16 cellular contexts compared by ENCODE assay signal in the genomic region with DNA sequence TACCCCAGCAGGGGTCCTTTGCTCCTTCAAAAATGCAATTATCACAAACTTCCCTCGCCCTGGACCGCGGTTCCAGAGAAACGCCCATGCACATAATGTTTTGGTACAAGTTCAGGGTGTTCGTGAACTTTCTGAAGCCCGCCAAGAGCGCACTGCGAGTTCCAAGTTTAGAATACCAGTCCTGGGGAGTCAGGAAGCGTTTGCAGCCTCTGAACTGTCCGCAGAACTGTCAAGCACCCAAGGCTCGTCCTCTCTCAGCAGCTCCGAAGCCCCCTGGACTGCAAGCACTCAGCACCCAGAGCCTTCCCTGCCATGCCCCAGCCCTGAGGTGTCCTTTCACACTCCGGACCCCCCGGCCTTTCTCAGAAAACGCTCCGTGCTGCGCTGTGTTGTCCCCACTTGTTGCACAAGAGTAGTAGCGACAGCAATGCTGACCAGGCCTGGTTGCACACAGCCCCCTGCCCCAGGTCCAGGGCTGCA. TPM values are rescaled to one million over a fixed set of nuclear protein-coding genes. Genes with fewer than 3 reads are reported as not detected.
DNase-seq lines count a peak whose midpoint lies in the region; ATAC-seq and TF ChIP-seq lines count a peak whose summit lies in the region.
"Had no signal": no experiment of that assay in that cellular context is flagged by ENCODE, and none has a peak within 500 bp of the region (broad histone marks: within the 10 kb centered on the region; RNA-seq: fewer than 3 reads in every experiment).

No MANE protein-coding gene starts in this region.

- H3K27ac Mint-ChIP-seq in activated CD8-positive, alpha-beta T cell treated with anti-CD3 and anti-CD28 coated beads for 36 hours = no peak overlapping the region
- H3K27ac Mint-ChIP-seq: activated naive CD8-positive, alpha-beta T cell treated with anti-CD3 and anti-CD28 coated beads for 36 hours; WTC11 had no signal

- no peaks in the 10 kb centered on the region for H4K20me1 ChIP-seq in IMR-90 (ENCODE audit: insufficient read depth, low read length)

- CTCF ChIA-PET in IMR-90 (lab: Yijun Ruan, JAX) = interaction anchor here (0.6 kb wide), 1 partner anchor 9 kb away, joined by 3 read pairs; no protein-coding TSS in a partner anchor
- CTCF ChIA-PET in activated CD8-positive, alpha-beta T cell treated with anti-CD3 and anti-CD28 coated beads for 36 hours (lab: Charles Lee) = interaction anchor here (0.9 to 2.1 kb wide), 2 partner anchors 68 to 75 kb away, joined by 4 to 8 read pairs; no protein-coding TSS in a partner anchor

- H3K27me3 ChIP-seq in IMR-90 (ENCODE audit: control insufficient read depth, insufficient read depth, low read length) (no peaks in the 10 kb centered on the region), mucosa of rectum (ENCODE audit: control insufficient read depth in 2 of 2, insufficient read depth in 2 of 2, low read length in 2 of 2) (no peaks in the 10 kb centered on the region), suprapubic skin (no peaks in the 10 kb centered on the region), thyroid gland (no peaks in the 10 kb centered on the region)
- H3K27me3 ChIP-seq: SJSA1 had no signal

- TF ChIP-seq CTCF in IMR-90 (conservative IDR thresholded peaks at IDR 0.05; ENCODE audit: low read depth, low read length) (no peak), coronary artery (IDR thresholded peaks at IDR 0.05) (no peak), suprapubic skin (IDR thresholded peaks at IDR 0.05) (no peak), thyroid gland (IDR thresholded peaks at IDR 0.05) (no peak)
- TF ChIP-seq CTCF in activated CD8-positive, alpha-beta T cell treated with anti-CD3 and anti-CD28 coated beads for 36 hours (IDR thresholded peaks at IDR 0.05) = no peak

- H2BK120ac ChIP-seq in IMR-90 (ENCODE audit: low read depth, low read length) = no peak overlapping the region

- no peak overlapping the region for H3K23ac ChIP-seq in IMR-90 (ENCODE audit: low read depth, low read length)

- H3K56ac ChIP-seq in IMR-90 (ENCODE audit: extremely low read depth, insufficient read depth, low read length) = no peak overlapping the region

- H3K79me1 ChIP-seq in IMR-90 (ENCODE audit: low read depth in 1 of 2, low read length in 2 of 2) = no peaks in the 10 kb centered on the region

- TF ChIP-seq EP300 in suprapubic skin (IDR thresholded peaks at IDR 0.05) = no peak

- H3K4me1 Mint-ChIP-seq in activated CD8-positive, alpha-beta T cell treated with anti-CD3 and anti-CD28 coated beads for 36 hours (ENCODE audit: low read depth) = peaks cover 31% of the 10 kb centered on the region

- no peak overlapping the region; the same call in 1 of the 2 replicates for H4K91ac ChIP-seq in IMR-90 (ENCODE audit: insufficient read depth, low read depth, low read length)

- H2AFZ ChIP-seq in IMR-90 (replicated peaks; ENCODE audit: low read length, poor library complexity) = no peak overlapping the region

- POLR2A ChIA-PET in IMR-90 (lab: Charles Lee; ENCODE audit: unreplicated experiment) = no interaction called here
- POLR2A ChIA-PET in activated CD8-positive, alpha-beta T cell treated with anti-CD3 and anti-CD28 coated beads for 36 hours (lab: Charles Lee) = no interaction called here

- no peak overlapping the region for H3K4me2 ChIP-seq in IMR-90 (ENCODE audit: low read depth, low read length)

- peaks cover 26% of the 10 kb centered on the region for H3K4me1 ChIP-seq in IMR-90 (ENCODE audit: control insufficient read depth, insufficient read depth, low read length)
- peaks cover 26 to 47% of the 10 kb centered on the region in 2 donors for H3K4me1 ChIP-seq in mucosa of rectum (ENCODE audit: control insufficient read depth in 2 of 2, insufficient read depth in 2 of 2, low read length in 2 of 2)
- peaks cover 52% of the 10 kb centered on the region for H3K4me1 ChIP-seq in suprapubic skin
- peaks cover 14 to 35% of the 10 kb centered on the region in 2 donors for H3K4me1 ChIP-seq in thyroid gland

- no peak for TF ChIP-seq RAD21 in IMR-90 (IDR thresholded peaks at IDR 0.05; ENCODE audit: low read length)

- H2BK20ac ChIP-seq in IMR-90 (ENCODE audit: low read depth, low read length) = no peak overlapping the region

- DNase-seq in IMR-90 = no peak
- no peak for DNase-seq in coronary artery (ENCODE audit: low spot score)
- DNase-seq in suprapubic skin (ENCODE audit: low spot score in 2 of 2) = peak; percentile 62 to 76
- DNase-seq in islet precursor cell = no peak
- DNase-seq in activated CD8-positive, alpha-beta T cell treated with anti-CD3 and anti-CD28 coated beads for 36 hours = no peak
- DNase-seq in thyroid gland = no peak
- DNase-seq: activated naive CD8-positive, alpha-beta T cell treated with anti-CD3 and anti-CD28 coated beads for 36 hours; AML-193; retina; stimulated activated naive CD4-positive, alpha-beta T cell treated with Interleukin-2 at 50 U/mL for 16 hours had no signal

- dilution Hi-C loops in IMR-90 (cut with HindIII; ENCODE audit: low sequenced_read_pairs, unreplicated experiment) = no loop called here

- WGBS in IMR-90 (ENCODE audit: extremely low coverage in 2 of 2, insufficient read length in 1 of 2), 2 experiments = 76% methylated on average over 9 of the region's 18 CpGs; no CpG with 5 or more reads in 1 of the 2 experiments
- 93% methylated on average over 18 of the region's 18 CpGs for WGBS in suprapubic skin
- WGBS in thyroid gland, 2 donors = 85 to 88% methylated on average over 18 of the region's 18 CpGs

- intact Hi-C loops in IMR-90 (cut with micrococcal nuclease) = no loop called here
- intact Hi-C loops in activated CD8-positive, alpha-beta T cell treated with anti-CD3 and anti-CD28 coated beads for 36 hours (cut with micrococcal nuclease) = no loop called here
- intact Hi-C loops in thyroid gland (cut with DNase I) = no loop called here

- H3K9me3 Mint-ChIP-seq in activated CD8-positive, alpha-beta T cell treated with anti-CD3 and anti-CD28 coated beads for 36 hours = no peaks in the 10 kb centered on the region
- H3K9me3 Mint-ChIP-seq: activated naive CD8-positive, alpha-beta T cell treated with anti-CD3 and anti-CD28 coated beads for 36 hours; WTC11 had no signal

- H3K27ac ChIP-seq in IMR-90 (ENCODE audit: insufficient read depth, low read length) (no peak overlapping the region), coronary artery (peak overlapping the region in 1 of 2 donors; percentile 85), mucosa of rectum (ENCODE audit: low read depth in 2 of 2, low read length in 2 of 2) (peak overlapping the region; percentile 33 to 68), suprapubic skin (peak overlapping the region; percentile 52), thyroid gland (no peak overlapping the region)
- H3K27ac ChIP-seq: SJSA1 had no signal

- no peak overlapping the region for H3K14ac ChIP-seq in IMR-90 (replicated peaks; ENCODE audit: low read depth, low read length)

- no peak overlapping the region for H2AK9ac ChIP-seq in IMR-90 (replicated peaks; ENCODE audit: low read depth, low read length, poor library complexity)

- peak overlapping the region; percentile 34; the same call in 1 of the 2 replicates for H2AK5ac ChIP-seq in IMR-90 (ENCODE audit: low read depth, low read length)

- H3K9ac ChIP-seq in IMR-90 (ENCODE audit: low read depth, low read length) (no peak overlapping the region), mucosa of rectum (ENCODE audit: low read depth in 1 of 2, low read length in 2 of 2) (peak overlapping the region in 1 of 2 donors; percentile 15)

- H3K9me1 ChIP-seq in IMR-90 (ENCODE audit: insufficient read depth, low read length) = no peaks in the 10 kb centered on the region; the same call in 1 of the 2 replicates

- no peak overlapping the region for H4K8ac ChIP-seq in IMR-90 (ENCODE audit: low read depth in 2 of 2, low read length in 2 of 2)

- no peaks in the 10 kb centered on the region for H3K36me3 ChIP-seq in IMR-90 (ENCODE audit: control insufficient read depth, insufficient read depth, low read length)
- no peaks in the 10 kb centered on the region for H3K36me3 ChIP-seq in mucosa of rectum (ENCODE audit: control insufficient read depth in 2 of 2, insufficient read depth in 2 of 2, low read length in 2 of 2)
- H3K36me3 ChIP-seq in suprapubic skin = no peaks in the 10 kb centered on the region
- H3K36me3 ChIP-seq in thyroid gland = no peaks in the 10 kb centered on the region
- H3K36me3 ChIP-seq: SJSA1 had no signal

- TF ChIP-seq POLR2A in IMR-90 (IDR thresholded peaks at IDR 0.05; ENCODE audit: low read depth, low read length) (no peak), suprapubic skin (IDR thresholded peaks at IDR 0.05) (no peak), thyroid gland (IDR thresholded peaks at IDR 0.05) (no peak)

- no peaks in the 10 kb centered on the region for H3K9me3 ChIP-seq in IMR-90 (ENCODE audit: control insufficient read depth, insufficient read depth, low read length)
- no peaks in the 10 kb centered on the region for H3K9me3 ChIP-seq in mucosa of rectum (ENCODE audit: control insufficient read depth in 2 of 2, low read length in 2 of 2)
- H3K9me3 ChIP-seq in suprapubic skin = no peaks in the 10 kb centered on the region
- no peaks in the 10 kb centered on the region for H3K9me3 ChIP-seq in thyroid gland
- H3K9me3 ChIP-seq: SJSA1 had no signal

- no peak overlapping the region for H2BK5ac ChIP-seq in IMR-90 (ENCODE audit: low read depth, low read length, poor library complexity, severe bottlenecking)

- H3K4me3 Mint-ChIP-seq in activated CD8-positive, alpha-beta T cell treated with anti-CD3 and anti-CD28 coated beads for 36 hours = no peak overlapping the region
- H3K4me3 Mint-ChIP-seq: activated naive CD8-positive, alpha-beta T cell treated with anti-CD3 and anti-CD28 coated beads for 36 hours; WTC11 had no signal

- in situ Hi-C loops in IMR-90 (cut with MboI; ENCODE audit: low sequenced_read_pairs) = no loop called here

- H3K36me3 Mint-ChIP-seq in activated CD8-positive, alpha-beta T cell treated with anti-CD3 and anti-CD28 coated beads for 36 hours (ENCODE audit: low read depth) = no peaks in the 10 kb centered on the region
- H3K36me3 Mint-ChIP-seq: activated naive CD8-positive, alpha-beta T cell treated with anti-CD3 and anti-CD28 coated beads for 36 hours; WTC11 had no signal

- no peak for ATAC-seq in IMR-90 (ENCODE audit: low read depth)
- no peak for ATAC-seq in activated CD8-positive, alpha-beta T cell treated with anti-CD3 and anti-CD28 coated beads for 36 hours
- ATAC-seq: WTC11 had no signal

- H3K27me3 Mint-ChIP-seq in activated CD8-positive, alpha-beta T cell treated with anti-CD3 and anti-CD28 coated beads for 36 hours = no peaks in the 10 kb centered on the region
- H3K27me3 Mint-ChIP-seq: activated naive CD8-positive, alpha-beta T cell treated with anti-CD3 and anti-CD28 coated beads for 36 hours had no signal

- no peak overlapping the region for H4K5ac ChIP-seq in IMR-90 (ENCODE audit: low read depth, low read length)

- H2BK15ac ChIP-seq in IMR-90 (ENCODE audit: low read depth, low read length) = no peak overlapping the region

- H3K18ac ChIP-seq in IMR-90 (ENCODE audit: low read depth, low read length) = no peak overlapping the region

- H3K4me3 ChIP-seq in IMR-90 (ENCODE audit: insufficient read depth, low read depth, low read length) (no peak overlapping the region), coronary artery (peak overlapping the region; percentile 49), mucosa of rectum (ENCODE audit: low read length in 2 of 2) (no peak overlapping the region), suprapubic skin (no peak overlapping the region), thyroid gland (replicated peaks in 1 of 3) (no peak overlapping the region)
- H3K4me3 ChIP-seq: SJSA1 had no signal

- H3K4ac ChIP-seq in IMR-90 (ENCODE audit: low read depth, low read length) = no peak overlapping the region

- BruUV-seq in IMR-90 (replicated peaks; lab: Mats Ljungman, UMichigan) = no TSS peak

RNA-seq across cellular contexts. Expression of gene CALML3, which starts 30.3 kb away (rescaled TPM):
- total RNA-seq in IMR-90 (2012; rRNA removed) (not detected in 2 replicates), suprapubic skin (100 to 1,000 TPM in 2 of 4 donors, 10 to 100 TPM in 2; 27.4 to 296 (median 105) TPM), thyroid gland (under 1 TPM in 1 of 4 donors, not detected in 3; 0.24 TPM)
- not detected in 2 replicates for polyA plus RNA-seq in IMR-90 (2012; rRNA removed)
- polyA plus RNA-seq in IMR-90 (2012; cell fraction: cytosol; rRNA removed) = not detected in 2 replicates
- not detected in 2 replicates for polyA plus RNA-seq in IMR-90 (2012; cell fraction: nucleus; rRNA removed; ENCODE audit: low replicate concordance)
- not detected for total RNA-seq in activated CD8-positive, alpha-beta T cell treated with anti-CD3 and anti-CD28 coated beads for 36 hours
- total RNA-seq: activated naive CD8-positive, alpha-beta T cell treated with anti-CD3 and anti-CD28 coated beads for 36 hours; OCI-LY7; SJSA1; T-helper 2 cell treated with Interferon-gamma antibody and Interleukin-4, amounts not matched to agents 100 ng/mL and 5 ng/mL, for 36 hours; WTC11 had no signal
- polyA plus RNA-seq: neural cell had no signal

RNA-seq across cellular contexts. Expression of gene CALML5, which starts 55.7 kb away (rescaled TPM):
- total RNA-seq in IMR-90 (2012; rRNA removed) = not detected in 2 replicates
- polyA plus RNA-seq in IMR-90 (2012; rRNA removed) = not detected in 2 replicates
- polyA plus RNA-seq in IMR-90 (2012; cell fraction: cytosol; rRNA removed) = not detected in 2 replicates
- not detected in 2 replicates for polyA plus RNA-seq in IMR-90 (2012; cell fraction: nucleus; rRNA removed; ENCODE audit: low replicate concordance)
- 1,000 to 10,000 TPM in 3 of 4 donors, 100 to 1,000 TPM in 1; 429 to 3,135 (median 2,230) TPM for total RNA-seq in suprapubic skin
- total RNA-seq in activated CD8-positive, alpha-beta T cell treated with anti-CD3 and anti-CD28 coated beads for 36 hours = not detected
- total RNA-seq in thyroid gland = not detected
- total RNA-seq: activated naive CD8-positive, alpha-beta T cell treated with anti-CD3 and anti-CD28 coated beads for 36 hours; OCI-LY7; SJSA1; T-helper 2 cell treated with Interferon-gamma antibody and Interleukin-4, amounts not matched to agents 100 ng/mL and 5 ng/mL, for 36 hours; WTC11 had no signal
- polyA plus RNA-seq: neural cell had no signal

Comparison
In these comparisons a context has a peak if more than half of its experiments do, and no peak if none do; other contexts are left out.
1. DNase-seq: peak in suprapubic skin (2 of 2); none in IMR-90 (single experiment), coronary artery (single experiment), islet precursor cell (single experiment), activated CD8-positive, alpha-beta T cell treated with anti-CD3 and anti-CD28 coated beads for 36 hours (single experiment) and thyroid gland (0 of 2).
2. H3K27ac ChIP-seq: peak in mucosa of rectum (2 of 2) and suprapubic skin (single experiment); none in IMR-90 (single experiment) and thyroid gland (0 of 3).
3. RNA of gene CALML3, which starts 30.3 kb away (total RNA-seq): 27.4 to 296 TPM in suprapubic skin; not detected in IMR-90, not detected in activated CD8-positive, alpha-beta T cell treated with anti-CD3 and anti-CD28 coated beads for 36 hours and 0.24 TPM in thyroid gland; every median in the first group is over 10 times any median in the second.
4. RNA of gene CALML5, which starts 55.7 kb away (total RNA-seq): 429 to 3,135 TPM in suprapubic skin; not detected in IMR-90, not detected in activated CD8-positive, alpha-beta T cell treated with anti-CD3 and anti-CD28 coated beads for 36 hours and not detected in thyroid gland; every median in the first group is over 100 times any median in the second.